3 cellular contexts compared by ENCODE assay signal in the genomic region with DNA sequence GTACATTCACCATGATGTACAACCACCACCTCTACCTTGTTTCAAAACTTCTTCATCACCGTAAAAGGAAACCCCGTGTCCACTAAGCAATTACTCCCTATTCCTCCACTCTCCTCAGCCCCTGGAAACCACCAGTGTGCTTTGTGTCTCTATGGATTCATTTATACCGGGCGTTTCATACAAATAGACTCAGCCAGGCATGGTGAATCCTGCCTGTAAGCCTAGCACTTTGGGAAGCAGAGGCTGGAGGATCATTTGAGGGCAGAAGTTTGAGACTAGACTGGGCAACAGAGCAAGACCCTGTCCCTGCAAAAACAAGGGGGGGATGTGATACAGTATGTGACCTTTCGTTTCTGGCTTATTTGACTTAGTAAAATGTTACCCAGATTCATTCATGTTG.
TF ChIP-seq lines count a peak whose summit lies in the region.

No MANE protein-coding gene starts in this region.

TF ChIP-seq in SK-N-SH, 30 proteins besides CTCF, POLR2A, EP300 and RAD21:
- TF ChIP-seq YY1 (IDR thresholded peaks at IDR 0.05; ENCODE audit: low read depth) (no peak), FOXJ3 (CRISPR knock-in tag; IDR thresholded peaks at IDR 0.05) (no peak), RXRA (IDR thresholded peaks at IDR 0.05; ENCODE audit: borderline replicate concordance, low read depth) (no peak), RFX5 (IDR thresholded peaks at IDR 0.05; ENCODE audit: low read length) (no peak), SIN3A (IDR thresholded peaks at IDR 0.05; ENCODE audit: borderline replicate concordance, low read depth, low read length) (no peak)

TF ChIP-seq in SK-N-SH treated with all-trans-retinoic acid at 6 μM for 48 hours, 23 proteins besides CTCF, POLR2A, EP300 and RAD21:
- TF ChIP-seq ZNF565 (CRISPR knock-in tag; conservative IDR thresholded peaks at IDR 0.05; ENCODE audit: low read depth) (no peak), OSR1 (CRISPR knock-in tag; IDR thresholded peaks at IDR 0.05) (no peak), ZC3H10 (CRISPR knock-in tag; IDR thresholded peaks at IDR 0.05) (no peak), GLIS3 (CRISPR knock-in tag; IDR thresholded peaks at IDR 0.05) (no peak), ZNF8 (CRISPR knock-in tag; IDR thresholded peaks at IDR 0.05) (no peak), TCF4 (CRISPR knock-in tag; IDR thresholded peaks at IDR 0.05; ENCODE audit: borderline replicate concordance) (no peak), TOX (CRISPR knock-in tag; IDR thresholded peaks at IDR 0.05; ENCODE audit: borderline replicate concordance) (no peak)
- TF ChIP-seq, protein P1, sequence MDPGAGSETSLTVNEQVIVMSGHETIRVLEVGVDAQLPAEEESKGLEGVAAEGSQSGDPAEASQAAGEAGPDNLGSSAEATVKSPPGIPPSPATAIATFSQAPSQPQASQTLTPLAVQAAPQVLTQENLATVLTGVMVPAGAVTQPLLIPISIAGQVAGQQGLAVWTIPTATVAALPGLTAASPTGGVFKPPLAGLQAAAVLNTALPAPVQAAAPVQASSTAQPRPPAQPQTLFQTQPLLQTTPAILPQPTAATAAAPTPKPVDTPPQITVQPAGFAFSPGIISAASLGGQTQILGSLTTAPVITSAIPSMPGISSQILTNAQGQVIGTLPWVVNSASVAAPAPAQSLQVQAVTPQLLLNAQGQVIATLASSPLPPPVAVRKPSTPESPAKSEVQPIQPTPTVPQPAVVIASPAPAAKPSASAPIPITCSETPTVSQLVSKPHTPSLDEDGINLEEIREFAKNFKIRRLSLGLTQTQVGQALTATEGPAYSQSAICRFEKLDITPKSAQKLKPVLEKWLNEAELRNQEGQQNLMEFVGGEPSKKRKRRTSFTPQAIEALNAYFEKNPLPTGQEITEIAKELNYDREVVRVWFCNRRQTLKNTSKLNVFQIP (CRISPR knock-in tag; IDR thresholded peaks at IDR 0.05; ENCODE audit: borderline replicate concordance, low read depth), result no peak
- TF ChIP-seq, protein P2, sequence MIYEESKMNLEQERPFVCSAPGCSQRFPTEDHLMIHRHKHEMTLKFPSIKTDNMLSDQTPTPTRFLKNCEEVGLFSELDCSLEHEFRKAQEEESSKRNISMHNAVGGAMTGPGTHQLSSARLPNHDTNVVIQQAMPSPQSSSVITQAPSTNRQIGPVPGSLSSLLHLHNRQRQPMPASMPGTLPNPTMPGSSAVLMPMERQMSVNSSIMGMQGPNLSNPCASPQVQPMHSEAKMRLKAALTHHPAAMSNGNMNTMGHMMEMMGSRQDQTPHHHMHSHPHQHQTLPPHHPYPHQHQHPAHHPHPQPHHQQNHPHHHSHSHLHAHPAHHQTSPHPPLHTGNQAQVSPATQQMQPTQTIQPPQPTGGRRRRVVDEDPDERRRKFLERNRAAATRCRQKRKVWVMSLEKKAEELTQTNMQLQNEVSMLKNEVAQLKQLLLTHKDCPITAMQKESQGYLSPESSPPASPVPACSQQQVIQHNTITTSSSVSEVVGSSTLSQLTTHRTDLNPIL (CRISPR knock-in tag; IDR thresholded peaks at IDR 0.05; ENCODE audit: low read depth), result no peak

TF ChIP-seq in K562, 482 proteins besides CTCF, POLR2A, EP300 and RAD21:
- TF ChIP-seq ZNF121 (CRISPR knock-in tag; conservative IDR thresholded peaks at IDR 0.05) (peak; percentile 92), HMGN3 (IDR thresholded peaks at IDR 0.05; ENCODE audit: borderline replicate concordance, extremely low read depth, insufficient read length, low read depth, low read length) (no peak), RBM25 (IDR thresholded peaks at IDR 0.05; ENCODE audit: low read depth, low read length, severe bottlenecking) (peak; percentile 20)
TF ChIP-seq in K562: peak in this region for 2.
